In genomic region chr9:19486803-19487202, GRCh38 we compare ENCODE assay signal across 23 cellular contexts.
"Had no signal": no experiment of that assay in that cellular context is flagged by ENCODE, and none has a peak within 500 bp of the region (broad histone marks: within the 10 kb centered on the region; RNA-seq: fewer than 3 reads in every experiment).

No MANE protein-coding gene starts in this region.

- DNase-seq: colonic mucosa; effector memory CD4-positive, alpha-beta T cell; foreskin keratinocyte; heart left ventricle; kidney; left cardiac atrium; left lung; mesenchymal stem cell; mucosa of descending colon; naive B cell; pancreas; right lobe of liver; small intestine; stimulated activated CD4-positive, alpha-beta T cell treated with anti-CD3 and anti-CD28 coated beads, Interleukin-15, amount 100 ng/mL, for 24 hours; stimulated activated CD4-positive, alpha-beta T cell treated with anti-CD3 and anti-CD28 coated beads, Interleukin-2, amount 100 ng/mL, for 48 hours; stimulated activated naive B cell treated with anti-CD40 and anti-IgM and Interleukin-4, amounts not matched to agents 10 μg/mL and 1 μg/mL and 100 μg/mL, for 72 hours; stimulated activated naive CD8-positive, alpha-beta T cell treated with anti-CD3 and anti-CD28 coated beads, Interleukin-15, amount 100 ng/mL, for 72 hours; testis; tibial artery had no signal

- H3K36me3 ChIP-seq: colonic mucosa, gastroesophageal sphincter, heart left ventricle, left lung, neutrophil, pancreas, right lobe of liver, tibial artery had no signal

- H3K9me3 ChIP-seq: colonic mucosa, gastroesophageal sphincter, heart left ventricle, left lung, mucosa of descending colon, neutrophil, pancreas, right lobe of liver, testis, tibial artery had no signal

- H3K79me2 ChIP-seq: hepatocyte had no signal

- H3K27me3 ChIP-seq: colonic mucosa, hepatocyte, left lung, pancreas, right lobe of liver, testis, tibial artery had no signal

- H3K4me1 ChIP-seq: colonic mucosa, foreskin keratinocyte, gastroesophageal sphincter, heart left ventricle, left lung, pancreas, right lobe of liver, testis, tibial artery had no signal

- H2AFZ ChIP-seq: hepatocyte had no signal

- H3K27ac ChIP-seq: colonic mucosa, foreskin keratinocyte, gastroesophageal sphincter, heart left ventricle, hepatocyte, left lung, neutrophil, pancreas, right lobe of liver, testis, tibial artery had no signal

- H3K4me2 ChIP-seq: hepatocyte had no signal

- ATAC-seq: foreskin keratinocyte; gastroesophageal sphincter; heart left ventricle; left cardiac atrium; left lung; mucosa of descending colon; natural killer cell treated with Interleukin-12 subunit alpha and Interleukin-12 subunit beta and Interleukin-15 and Interleukin-18, amount 100 ng/mL, for 72 hours; pancreas; right lobe of liver; stimulated activated naive B cell treated with anti-CD40 and anti-IgM and Interleukin-4, amounts not matched to agents 10 μg/mL and 1 μg/mL and 100 μg/mL, for 72 hours; stimulated activated naive CD8-positive, alpha-beta T cell treated with anti-CD3 and anti-CD28 coated beads, Interleukin-15, amount 100 ng/mL, for 72 hours had no signal

- H3K4me3 ChIP-seq: colonic mucosa, gastroesophageal sphincter, heart left ventricle, hepatocyte, left lung, mucosa of descending colon, pancreas, right lobe of liver, testis, tibial artery had no signal
